Comparison of ENCODE assay signal across 15 cellular contexts in genomic region chr15:30956216-30956803, GRCh38. TPM values are rescaled to one million over a fixed set of nuclear protein-coding genes. Genes with fewer than 3 reads are reported as not detected.
DNase-seq lines count a peak whose midpoint lies in the region; ATAC-seq and TF ChIP-seq lines count a peak whose summit lies in the region.
"Had no signal": no experiment of that assay in that cellular context is flagged by ENCODE, and none has a peak within 500 bp of the region (broad histone marks: within the 10 kb centered on the region; RNA-seq: fewer than 3 reads in every experiment).

No MANE protein-coding gene starts in this region.

- H3K36me3 Mint-ChIP-seq in activated naive CD4-positive, alpha-beta T cell treated with anti-CD3 and anti-CD28 coated beads for 36 hours (ENCODE audit: low read depth): peaks cover 36% of the 10 kb centered on the region
- H3K36me3 Mint-ChIP-seq in activated T-helper 1 cell treated with anti-CD3 and anti-CD28 coated beads, Interleukin-12 subunit alpha, Interleukin-12 subunit beta, Interleukin-2, Interleukin-4 antibody, amounts not matched to agents 30 ng/mL and 10 ng/mL and 1 ng/mL, durations not matched to agents 14 hours and 24 hours and 36 hours (ENCODE audit: low read depth): peaks cover 44% of the 10 kb centered on the region
- H3K36me3 Mint-ChIP-seq in glutamatergic neuron (ENCODE audit: unreplicated experiment): peaks cover 11% of the 10 kb centered on the region
- peaks cover 83% of the 10 kb centered on the region for H3K36me3 Mint-ChIP-seq in effector memory CD8-positive, alpha-beta T cell (ENCODE audit: insufficient read depth)

- intact Hi-C loops in activated naive CD4-positive, alpha-beta T cell treated with anti-CD3 and anti-CD28 coated beads for 36 hours (cut with micrococcal nuclease): no loop called here
- intact Hi-C loops in activated T-helper 1 cell treated with anti-CD3 and anti-CD28 coated beads, Interleukin-12 subunit alpha, Interleukin-12 subunit beta, Interleukin-2, Interleukin-4 antibody, amounts not matched to agents 30 ng/mL and 10 ng/mL and 1 ng/mL, durations not matched to agents 14 hours and 24 hours and 36 hours (cut with micrococcal nuclease): no loop called here

- CTCF ChIA-PET in activated naive CD4-positive, alpha-beta T cell treated with anti-CD3 and anti-CD28 coated beads for 36 hours (lab: Charles Lee): no interaction called here

- no peaks in the 10 kb centered on the region for H3K4me1 Mint-ChIP-seq in activated naive CD4-positive, alpha-beta T cell treated with anti-CD3 and anti-CD28 coated beads for 36 hours (ENCODE audit: low read depth)
- peaks cover 20% of the 10 kb centered on the region for H3K4me1 Mint-ChIP-seq in activated T-helper 1 cell treated with anti-CD3 and anti-CD28 coated beads, Interleukin-12 subunit alpha, Interleukin-12 subunit beta, Interleukin-2, Interleukin-4 antibody, amounts not matched to agents 30 ng/mL and 10 ng/mL and 1 ng/mL, durations not matched to agents 14 hours and 24 hours and 36 hours (ENCODE audit: low read depth)
- peaks cover 33% of the 10 kb centered on the region for H3K4me1 Mint-ChIP-seq in glutamatergic neuron (ENCODE audit: low read depth, unreplicated experiment)
- H3K4me1 Mint-ChIP-seq in effector memory CD8-positive, alpha-beta T cell (ENCODE audit: low read depth in 2 of 2): peaks cover 5 to 23% of the 10 kb centered on the region in 2 donors

- TF ChIP-seq CTCF in glutamatergic neuron (IDR thresholded peaks at IDR 0.05; ENCODE audit: partially characterized antibody, unreplicated experiment): no peak

- peak overlapping the region; percentile 62 for H3K27ac ChIP-seq in temporal lobe (ENCODE audit: low read depth, low read length)
- H3K27ac ChIP-seq: heart right ventricle, RWPE1 had no signal

- peak overlapping the region; percentile 1 for H3K27ac Mint-ChIP-seq in activated naive CD4-positive, alpha-beta T cell treated with anti-CD3 and anti-CD28 coated beads for 36 hours
- H3K27ac Mint-ChIP-seq in activated T-helper 1 cell treated with anti-CD3 and anti-CD28 coated beads, Interleukin-12 subunit alpha, Interleukin-12 subunit beta, Interleukin-2, Interleukin-4 antibody, amounts not matched to agents 30 ng/mL and 10 ng/mL and 1 ng/mL, durations not matched to agents 14 hours and 24 hours and 36 hours: peak overlapping the region; percentile 26
- peak overlapping the region; percentile 82 for H3K27ac Mint-ChIP-seq in glutamatergic neuron (ENCODE audit: unreplicated experiment)
- peak overlapping the region in 1 of 2 donors; percentile 62 for H3K27ac Mint-ChIP-seq in effector memory CD8-positive, alpha-beta T cell
- H3K27ac Mint-ChIP-seq: activated CD8-positive, alpha-beta memory T cell treated with anti-CD3 and anti-CD28 coated beads, Interleukin-2, amount 10 ng/mL, durations not matched to agents 7 days and 5 days had no signal

- DNase-seq in activated naive CD4-positive, alpha-beta T cell treated with anti-CD3 and anti-CD28 coated beads for 36 hours: no peak
- DNase-seq in activated naive CD4-positive, alpha-beta T cell (lab: John Stamatoyannopoulos, UW): no peak
- no peak for DNase-seq in activated T-helper 1 cell treated with anti-CD3 and anti-CD28 coated beads, Interleukin-12 subunit alpha, Interleukin-12 subunit beta, Interleukin-2, Interleukin-4 antibody, amounts not matched to agents 30 ng/mL and 10 ng/mL and 1 ng/mL, durations not matched to agents 14 hours and 24 hours and 36 hours (ENCODE audit: low spot score)
- DNase-seq in glutamatergic neuron (no peak), NCI-H1930 (lab: John Stamatoyannopoulos, UW) (no peak), ureter (ENCODE audit: low spot score) (no peak)
- DNase-seq in effector memory CD8-positive, alpha-beta T cell: no peak
- DNase-seq: activated CD8-positive, alpha-beta memory T cell treated with anti-CD3 and anti-CD28 coated beads, Interleukin-2, amount 10 ng/mL, durations not matched to agents 7 days and 5 days; amygdala; heart right ventricle; NCI-H1105 treated with DMSO at 0.1 percent for 48 hours; NCI-H510A treated with DMSO at 0.1 percent for 48 hours; nucleus accumbens had no signal

- H3K9me3 Mint-ChIP-seq in activated naive CD4-positive, alpha-beta T cell treated with anti-CD3 and anti-CD28 coated beads for 36 hours: no peaks in the 10 kb centered on the region
- no peaks in the 10 kb centered on the region for H3K9me3 Mint-ChIP-seq in activated T-helper 1 cell treated with anti-CD3 and anti-CD28 coated beads, Interleukin-12 subunit alpha, Interleukin-12 subunit beta, Interleukin-2, Interleukin-4 antibody, amounts not matched to agents 30 ng/mL and 10 ng/mL and 1 ng/mL, durations not matched to agents 14 hours and 24 hours and 36 hours
- H3K9me3 Mint-ChIP-seq in glutamatergic neuron (ENCODE audit: unreplicated experiment): peaks cover 3% of the 10 kb centered on the region
- no peaks in the 10 kb centered on the region for H3K9me3 Mint-ChIP-seq in effector memory CD8-positive, alpha-beta T cell

- no peaks in the 10 kb centered on the region for H3K27me3 Mint-ChIP-seq in activated naive CD4-positive, alpha-beta T cell treated with anti-CD3 and anti-CD28 coated beads for 36 hours (ENCODE audit: low read depth)
- no peaks in the 10 kb centered on the region for H3K27me3 Mint-ChIP-seq in activated T-helper 1 cell treated with anti-CD3 and anti-CD28 coated beads, Interleukin-12 subunit alpha, Interleukin-12 subunit beta, Interleukin-2, Interleukin-4 antibody, amounts not matched to agents 30 ng/mL and 10 ng/mL and 1 ng/mL, durations not matched to agents 14 hours and 24 hours and 36 hours (ENCODE audit: insufficient read depth)
- no peaks in the 10 kb centered on the region for H3K27me3 Mint-ChIP-seq in glutamatergic neuron (ENCODE audit: unreplicated experiment)
- no peaks in the 10 kb centered on the region for H3K27me3 Mint-ChIP-seq in effector memory CD8-positive, alpha-beta T cell
- H3K27me3 Mint-ChIP-seq: activated CD8-positive, alpha-beta memory T cell treated with anti-CD3 and anti-CD28 coated beads, Interleukin-2, amount 10 ng/mL, durations not matched to agents 7 days and 5 days had no signal

- no peak for ATAC-seq in effector memory CD8-positive, alpha-beta T cell (replicated peaks)
- ATAC-seq: activated CD8-positive, alpha-beta memory T cell treated with anti-CD3 and anti-CD28 coated beads, Interleukin-2, amount 10 ng/mL, durations not matched to agents 7 days and 5 days; heart right ventricle had no signal

- H3K4me3 Mint-ChIP-seq in activated naive CD4-positive, alpha-beta T cell treated with anti-CD3 and anti-CD28 coated beads for 36 hours: no peak overlapping the region
- H3K4me3 Mint-ChIP-seq in activated T-helper 1 cell treated with anti-CD3 and anti-CD28 coated beads, Interleukin-12 subunit alpha, Interleukin-12 subunit beta, Interleukin-2, Interleukin-4 antibody, amounts not matched to agents 30 ng/mL and 10 ng/mL and 1 ng/mL, durations not matched to agents 14 hours and 24 hours and 36 hours: no peak overlapping the region
- H3K4me3 Mint-ChIP-seq in glutamatergic neuron (ENCODE audit: unreplicated experiment): no peak overlapping the region
- no peak overlapping the region for H3K4me3 Mint-ChIP-seq in effector memory CD8-positive, alpha-beta T cell
- H3K4me3 Mint-ChIP-seq: activated CD8-positive, alpha-beta memory T cell treated with anti-CD3 and anti-CD28 coated beads, Interleukin-2, amount 10 ng/mL, durations not matched to agents 7 days and 5 days had no signal

RNA-seq across cellular contexts. Expression of gene MTMR10, which starts 35.1 kb away (rescaled TPM):
- 10 to 100 TPM in 1 of 2 experiments, 1 to 10 TPM in 1; 9.7 to 10.5 TPM for total RNA-seq in activated naive CD4-positive, alpha-beta T cell treated with anti-CD3 and anti-CD28 coated beads for 36 hours
- 11.8 and 13.4 TPM in 2 replicates for total RNA-seq in activated T-helper 1 cell treated with anti-CD3 and anti-CD28 coated beads, Interleukin-12 subunit alpha, Interleukin-12 subunit beta, Interleukin-2, Interleukin-4 antibody, amounts not matched to agents 30 ng/mL and 10 ng/mL and 1 ng/mL, durations not matched to agents 14 hours and 24 hours and 36 hours
- 17.1 TPM for total RNA-seq in glutamatergic neuron (ENCODE audit: unreplicated experiment)
- total RNA-seq in temporal lobe: 10.1 TPM
- total RNA-seq in ureter: 38.9 TPM

RNA-seq across cellular contexts. Expression of gene FAN1, which starts 52.6 kb away (rescaled TPM):
- 10 to 100 TPM; 13.8 to 14.5 TPM for total RNA-seq in activated naive CD4-positive, alpha-beta T cell treated with anti-CD3 and anti-CD28 coated beads for 36 hours
- total RNA-seq in activated T-helper 1 cell treated with anti-CD3 and anti-CD28 coated beads, Interleukin-12 subunit alpha, Interleukin-12 subunit beta, Interleukin-2, Interleukin-4 antibody, amounts not matched to agents 30 ng/mL and 10 ng/mL and 1 ng/mL, durations not matched to agents 14 hours and 24 hours and 36 hours: 26.5 and 27.7 TPM in 2 replicates
- total RNA-seq in glutamatergic neuron (ENCODE audit: unreplicated experiment) (22.9 TPM), temporal lobe (21.6 TPM), ureter (27.8 TPM)
